In the genomic region with DNA sequence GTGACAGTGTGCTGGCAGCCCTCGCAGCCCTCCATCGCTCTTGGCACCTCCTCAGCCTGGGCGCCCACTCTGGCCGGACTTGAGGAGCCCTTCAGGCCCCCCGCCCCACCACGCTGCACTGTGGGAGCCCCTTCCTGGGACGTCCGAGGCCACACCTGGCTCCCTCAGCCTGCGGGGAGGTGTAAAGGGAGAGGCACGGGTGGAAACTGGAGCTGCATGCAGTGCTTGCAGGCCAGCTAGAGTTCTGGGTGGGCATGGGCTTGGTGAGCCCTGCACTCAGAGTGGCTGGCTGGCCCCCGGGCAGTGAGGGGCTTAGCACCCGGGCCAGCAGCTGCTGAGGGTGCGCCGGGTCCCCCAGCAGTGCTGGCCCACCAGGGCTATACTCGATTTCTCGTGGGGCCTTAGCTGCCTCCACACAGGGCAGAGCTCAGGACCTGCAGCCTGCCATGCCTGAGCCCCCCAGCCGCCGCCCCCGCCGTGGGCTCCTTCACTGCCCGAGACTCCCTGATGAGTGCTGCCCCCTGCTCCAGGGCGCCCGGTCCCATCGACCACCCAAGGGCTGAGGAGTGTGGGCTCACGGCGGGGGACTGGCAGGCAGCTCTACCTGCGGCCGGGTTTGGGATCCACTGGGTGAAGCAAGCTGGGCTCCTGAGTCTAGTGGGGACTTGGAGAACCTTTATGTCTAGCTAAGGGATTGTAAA, we compare ENCODE assay signal across 17 cellular contexts.
A peak's percentile ranks its signal among the peaks of the same experiment; 100 is the strongest.
DNase-seq lines count a peak whose midpoint lies in the region; ATAC-seq and TF ChIP-seq lines count a peak whose summit lies in the region.
"Had no signal": no experiment of that assay in that cellular context is flagged by ENCODE, and none has a peak within 500 bp of the region (broad histone marks: within the 10 kb centered on the region; RNA-seq: fewer than 3 reads in every experiment).

No MANE protein-coding gene starts in this region.

- 97% methylated on average over 28 of the region's 28 CpGs for WGBS in smooth muscle cell (ENCODE audit: low lambda C conversion rate)

- H3K27ac ChIP-seq in ACC112 (ENCODE audit: low read depth, low read length) (peak overlapping the region; percentile 81; the same call in 1 of the 2 replicates), AG04450 (ENCODE audit: low read depth, low read length) (peak overlapping the region; percentile 89), cingulate gyrus (ENCODE audit: low read depth, low read length) (peak overlapping the region; percentile 66), smooth muscle cell (ENCODE audit: low read depth) (peak overlapping the region; percentile 88)
- H3K27ac ChIP-seq: BLaER1, RWPE1, SJSA1 had no signal

- H3K27me3 ChIP-seq in ACC112 (ENCODE audit: insufficient read depth, low read length) (no peaks in the 10 kb centered on the region), AG04450 (ENCODE audit: control insufficient read depth, insufficient read depth, low read length) (no peaks in the 10 kb centered on the region), smooth muscle cell (ENCODE audit: low read depth) (no peaks in the 10 kb centered on the region)
- H3K27me3 ChIP-seq: BLaER1, SJSA1 had no signal

- TF ChIP-seq CTCF in AG04450 (IDR thresholded peaks at IDR 0.05; ENCODE audit: low read depth, low read length) (no peak), smooth muscle cell (IDR thresholded peaks at IDR 0.05; ENCODE audit: borderline replicate concordance, insufficient read depth, poor library complexity, severe bottlenecking) (no peak)

- H3K4me3 ChIP-seq in ACC112 (ENCODE audit: low read depth, low read length) (no peak overlapping the region), AG04450 (ENCODE audit: low read depth, low read length) (no peak overlapping the region), smooth muscle cell (no peak overlapping the region)
- H3K4me3 ChIP-seq: BLaER1, HAP-1, SJSA1 had no signal

- H3K4me1 ChIP-seq in ACC112 (ENCODE audit: control insufficient read depth, insufficient read depth, low read length, unreplicated experiment), result peaks cover 20% of the 10 kb centered on the region
- H3K4me1 ChIP-seq in smooth muscle cell (ENCODE audit: low read depth), result peaks cover 34% of the 10 kb centered on the region
- H3K4me1 ChIP-seq: BLaER1, SJSA1 had no signal

- no peak overlapping the region for H3K9ac ChIP-seq in smooth muscle cell (ENCODE audit: low read depth)
- H3K9ac ChIP-seq: BLaER1 had no signal

- H3K36me3 ChIP-seq in ACC112 (ENCODE audit: insufficient read depth, low read length) (no peaks in the 10 kb centered on the region), smooth muscle cell (ENCODE audit: low read depth) (no peaks in the 10 kb centered on the region)
- H3K36me3 ChIP-seq: BLaER1, HAP-1, SJSA1 had no signal

- POLR2A ChIA-PET in AG04450 (lab: Yijun Ruan, JAX), result interaction anchor here (0.9 kb wide), 1 partner anchor 19 kb away, joined by 8 read pairs; no protein-coding TSS in a partner anchor

- ATAC-seq in GM18858 (IDR thresholded peaks at IDR 0.05; ENCODE audit: unreplicated experiment) (no peak), GM19463 (IDR thresholded peaks at IDR 0.05; ENCODE audit: unreplicated experiment) (no peak)
- ATAC-seq: CD8-positive, alpha-beta T cell had no signal

- no peaks in the 10 kb centered on the region for H4K20me1 ChIP-seq in smooth muscle cell (ENCODE audit: low read depth)
- H4K20me1 ChIP-seq: BLaER1 had no signal

- H3K9me3 ChIP-seq in AG04450 (ENCODE audit: control insufficient read depth, insufficient read depth, low read length), result peaks cover 9% of the 10 kb centered on the region
- H3K9me3 ChIP-seq in smooth muscle cell (replicated peaks; ENCODE audit: low read depth), result no peaks in the 10 kb centered on the region
- H3K9me3 ChIP-seq: HAP-1, SJSA1 had no signal

- H3K79me2 ChIP-seq in ACC112 (ENCODE audit: control insufficient read depth, insufficient read depth, low read length, unreplicated experiment) (no peaks in the 10 kb centered on the region), smooth muscle cell (ENCODE audit: low read depth) (no peaks in the 10 kb centered on the region)

- DNase-seq in AG04450 (ENCODE audit: low read depth, low spot score) (no peak), smooth muscle cell (lab: John Stamatoyannopoulos, UW; ENCODE audit: unreplicated experiment) (no peak), NCI-H1105 treated with DMSO at 0.1 percent for 48 hours (lab: John Stamatoyannopoulos, UW) (no peak)
- DNase-seq: CD8-positive, alpha-beta T cell; DMS79; Kasumi-1; NCI-H187 treated with DMSO at 0.1 percent for 48 hours; NCI-H345; NCI-H748 treated with DMSO at 0.1 percent for 48 hours had no signal

- H3K4me2 ChIP-seq in smooth muscle cell, result peak overlapping the region; percentile 51
- H3K4me2 ChIP-seq: BLaER1 had no signal

- CTCF ChIA-PET in AG04450 (lab: Charles Lee), result no interaction called here

- no peaks in the 10 kb centered on the region for H3F3A ChIP-seq in smooth muscle cell (ENCODE audit: low read depth)

- no peak overlapping the region for H2AFZ ChIP-seq in ACC112 (ENCODE audit: low read length, unreplicated experiment)
- no peak overlapping the region for H2AFZ ChIP-seq in smooth muscle cell (ENCODE audit: low read depth)
